ENCODE assay signal across 1 cellular context in the genomic region with DNA sequence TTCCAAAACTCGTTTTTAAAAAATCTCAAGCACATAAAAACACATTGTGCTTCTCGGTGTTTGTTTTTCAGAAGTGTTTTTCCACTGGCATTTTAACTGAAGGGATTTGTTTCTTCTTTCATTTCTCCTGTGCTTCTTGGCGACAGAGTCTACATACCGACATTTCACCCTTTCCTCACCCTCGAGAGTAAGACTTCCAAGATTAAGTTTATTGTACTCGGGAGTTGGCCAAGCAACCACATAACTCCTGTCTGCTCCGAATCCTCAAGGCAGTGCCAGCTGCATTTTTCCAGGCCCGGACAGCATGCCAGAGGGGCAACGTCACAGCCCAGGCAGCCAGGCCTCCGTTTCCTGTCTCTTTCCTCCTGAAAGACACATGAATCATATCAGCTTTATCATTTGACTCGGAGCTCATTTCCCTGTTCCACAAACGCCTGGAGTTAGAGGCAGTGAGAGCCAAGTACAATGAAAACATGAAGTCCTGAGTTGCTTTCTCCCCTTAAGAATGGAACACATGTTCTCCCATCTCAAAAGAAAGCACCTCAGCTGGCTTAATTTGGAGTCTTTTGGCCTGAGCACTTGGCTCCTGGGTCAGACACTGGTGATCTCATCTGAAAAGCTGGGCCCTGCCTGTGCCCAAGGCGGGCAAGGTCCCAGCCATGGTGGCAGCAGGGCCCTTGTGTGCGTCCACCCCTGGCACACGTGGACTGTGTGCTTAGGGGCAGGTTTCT.
TF ChIP-seq lines count a peak whose summit lies in the region.

No MANE protein-coding gene starts in this region.

TF ChIP-seq in liver, 16 proteins besides CTCF, POLR2A, EP300 and RAD21 (continued from another document):
- TF ChIP-seq, protein P1, sequence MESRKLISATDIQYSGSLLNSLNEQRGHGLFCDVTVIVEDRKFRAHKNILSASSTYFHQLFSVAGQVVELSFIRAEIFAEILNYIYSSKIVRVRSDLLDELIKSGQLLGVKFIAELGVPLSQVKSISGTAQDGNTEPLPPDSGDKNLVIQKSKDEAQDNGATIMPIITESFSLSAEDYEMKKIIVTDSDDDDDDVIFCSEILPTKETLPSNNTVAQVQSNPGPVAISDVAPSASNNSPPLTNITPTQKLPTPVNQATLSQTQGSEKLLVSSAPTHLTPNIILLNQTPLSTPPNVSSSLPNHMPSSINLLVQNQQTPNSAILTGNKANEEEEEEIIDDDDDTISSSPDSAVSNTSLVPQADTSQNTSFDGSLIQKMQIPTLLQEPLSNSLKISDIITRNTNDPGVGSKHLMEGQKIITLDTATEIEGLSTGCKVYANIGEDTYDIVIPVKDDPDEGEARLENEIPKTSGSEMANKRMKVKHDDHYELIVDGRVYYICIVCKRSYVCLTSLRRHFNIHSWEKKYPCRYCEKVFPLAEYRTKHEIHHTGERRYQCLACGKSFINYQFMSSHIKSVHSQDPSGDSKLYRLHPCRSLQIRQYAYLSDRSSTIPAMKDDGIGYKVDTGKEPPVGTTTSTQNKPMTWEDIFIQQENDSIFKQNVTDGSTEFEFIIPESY (IDR thresholded peaks at IDR 0.05), result no peak
- TF ChIP-seq HNF4G (IDR thresholded peaks at IDR 0.05) (no peak), YY1 (IDR thresholded peaks at IDR 0.05) (peak; percentile 41), GABPA (IDR thresholded peaks at IDR 0.05 in 1 of 2, conservative IDR thresholded peaks at IDR 0.05 in 1 of 2) (no peak)
- TF ChIP-seq, protein P2, sequence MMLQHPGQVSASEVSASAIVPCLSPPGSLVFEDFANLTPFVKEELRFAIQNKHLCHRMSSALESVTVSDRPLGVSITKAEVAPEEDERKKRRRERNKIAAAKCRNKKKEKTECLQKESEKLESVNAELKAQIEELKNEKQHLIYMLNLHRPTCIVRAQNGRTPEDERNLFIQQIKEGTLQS (IDR thresholded peaks at IDR 0.05), result peak; percentile 39
TF ChIP-seq in liver: peak in this region for 9.
